Comparison of ENCODE assay signal across 8 cellular contexts in the genomic region with DNA sequence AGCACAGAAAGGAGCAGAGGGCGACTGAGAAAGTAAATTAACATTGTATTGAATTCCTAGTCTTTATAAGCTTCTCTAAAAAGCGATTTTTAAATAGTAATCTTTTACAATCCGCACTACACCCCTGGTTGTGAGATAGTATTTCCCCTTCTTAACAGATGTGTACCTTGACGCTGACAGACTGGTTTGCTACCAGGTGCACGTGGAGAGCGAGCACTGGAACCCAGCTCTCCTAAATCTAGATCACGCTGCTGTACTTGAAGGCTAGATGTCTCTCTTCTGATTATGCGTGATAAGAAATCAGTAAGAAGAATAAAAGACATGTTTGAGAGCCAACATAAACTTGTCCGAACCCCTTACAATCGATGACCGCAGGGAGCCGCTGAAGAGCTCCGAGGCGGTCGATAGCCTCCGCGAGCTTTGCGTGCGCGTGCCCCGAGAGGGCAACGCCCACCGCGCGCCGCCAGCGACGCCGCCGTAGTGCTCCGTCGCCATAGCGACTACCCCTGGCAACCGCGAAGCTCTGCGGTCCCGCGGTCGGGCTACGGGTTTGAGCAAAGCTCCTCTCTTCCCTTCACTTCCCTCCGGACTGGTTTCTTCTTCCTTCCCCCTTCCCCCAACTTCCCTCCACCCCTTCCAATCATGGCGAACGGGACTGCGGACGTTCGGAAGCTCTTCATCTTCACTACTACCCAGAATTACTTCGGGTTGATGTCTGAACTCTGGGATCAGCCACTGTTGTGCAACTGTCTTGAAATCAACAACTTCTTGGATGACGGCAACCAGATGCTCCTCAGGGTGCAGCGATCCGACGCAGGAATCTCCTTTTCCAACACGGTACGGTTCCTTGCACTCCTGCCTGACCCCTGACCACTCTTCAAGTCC. TPM values are rescaled to one million over a fixed set of nuclear protein-coding genes. Genes with fewer than 3 reads are reported as not detected.
DNase-seq lines count a peak whose midpoint lies in the region; ATAC-seq, FAIRE-seq and TF ChIP-seq lines count a peak whose summit lies in the region.

A gene with protein sequence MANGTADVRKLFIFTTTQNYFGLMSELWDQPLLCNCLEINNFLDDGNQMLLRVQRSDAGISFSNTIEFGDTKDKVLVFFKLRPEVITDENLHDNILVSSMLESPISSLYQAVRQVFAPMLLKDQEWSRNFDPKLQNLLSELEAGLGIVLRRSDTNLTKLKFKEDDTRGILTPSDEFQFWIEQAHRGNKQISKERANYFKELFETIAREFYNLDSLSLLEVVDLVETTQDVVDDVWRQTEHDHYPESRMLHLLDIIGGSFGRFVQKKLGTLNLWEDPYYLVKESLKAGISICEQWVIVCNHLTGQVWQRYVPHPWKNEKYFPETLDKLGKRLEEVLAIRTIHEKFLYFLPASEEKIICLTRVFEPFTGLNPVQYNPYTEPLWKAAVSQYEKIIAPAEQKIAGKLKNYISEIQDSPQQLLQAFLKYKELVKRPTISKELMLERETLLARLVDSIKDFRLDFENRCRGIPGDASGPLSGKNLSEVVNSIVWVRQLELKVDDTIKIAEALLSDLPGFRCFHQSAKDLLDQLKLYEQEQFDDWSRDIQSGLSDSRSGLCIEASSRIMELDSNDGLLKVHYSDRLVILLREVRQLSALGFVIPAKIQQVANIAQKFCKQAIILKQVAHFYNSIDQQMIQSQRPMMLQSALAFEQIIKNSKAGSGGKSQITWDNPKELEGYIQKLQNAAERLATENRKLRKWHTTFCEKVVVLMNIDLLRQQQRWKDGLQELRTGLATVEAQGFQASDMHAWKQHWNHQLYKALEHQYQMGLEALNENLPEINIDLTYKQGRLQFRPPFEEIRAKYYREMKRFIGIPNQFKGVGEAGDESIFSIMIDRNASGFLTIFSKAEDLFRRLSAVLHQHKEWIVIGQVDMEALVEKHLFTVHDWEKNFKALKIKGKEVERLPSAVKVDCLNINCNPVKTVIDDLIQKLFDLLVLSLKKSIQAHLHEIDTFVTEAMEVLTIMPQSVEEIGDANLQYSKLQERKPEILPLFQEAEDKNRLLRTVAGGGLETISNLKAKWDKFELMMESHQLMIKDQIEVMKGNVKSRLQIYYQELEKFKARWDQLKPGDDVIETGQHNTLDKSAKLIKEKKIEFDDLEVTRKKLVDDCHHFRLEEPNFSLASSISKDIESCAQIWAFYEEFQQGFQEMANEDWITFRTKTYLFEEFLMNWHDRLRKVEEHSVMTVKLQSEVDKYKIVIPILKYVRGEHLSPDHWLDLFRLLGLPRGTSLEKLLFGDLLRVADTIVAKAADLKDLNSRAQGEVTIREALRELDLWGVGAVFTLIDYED (N-terminal part only) (plus strand): TSS at position 494 of the 885 bp plus-strand sequence. CDS start 149 bp downstream, at position 643.

- ATAC-seq in HG03439 (IDR thresholded peaks at IDR 0.05; ENCODE audit: unreplicated experiment), result peak; percentile 100
- peak; percentile 100 for ATAC-seq in right lobe of liver

- WGBS in right lobe of liver (ENCODE audit: insufficient coverage, low coverage, low lambda C conversion rate, missing lambda C conversion rate), result 1% methylated on average over 31 of the region's 53 CpGs

- H3K27me3 ChIP-seq in BE2C, result no peaks in the 10 kb centered on the region
- peaks cover 0 to 5% of the 10 kb centered on the region in 2 donors for H3K27me3 ChIP-seq in right lobe of liver

- H3K9me3 ChIP-seq in BE2C (no peaks in the 10 kb centered on the region), right lobe of liver (no peaks in the 10 kb centered on the region)

- H3K36me3 Mint-ChIP-seq in activated CD4-positive, alpha-beta T cell treated with anti-CD3 and anti-CD28 coated beads, Interleukin-2, amount 10 ng/mL, durations not matched to agents 24 days and 14 days (ENCODE audit: low read depth), result no peaks in the 10 kb centered on the region

- H3K4me1 ChIP-seq in BE2C (no peaks in the 10 kb centered on the region), right lobe of liver (peaks cover 0 to 4% (median 0%) of the 10 kb centered on the region in 4 donors)

- FAIRE-seq in GM19239 (lab: Jason Lieb, UNC), result peak; percentile 92

- H3K4me3 ChIP-seq in BE2C (ENCODE audit: low read depth, low read length) (peak within 1 kb of the TSS; percentile 99), right lobe of liver (peak within 1 kb of the TSS; percentile 41 to 65 (median 64))

- H3K27me3 Mint-ChIP-seq in activated CD4-positive, alpha-beta T cell treated with anti-CD3 and anti-CD28 coated beads, Interleukin-2, amount 10 ng/mL, durations not matched to agents 24 days and 14 days, result peaks cover 35% of the 10 kb centered on the region

- peak within 1 kb of the TSS; percentile 89 for H3K27ac Mint-ChIP-seq in activated CD4-positive, alpha-beta T cell treated with anti-CD3 and anti-CD28 coated beads, Interleukin-2, amount 10 ng/mL, durations not matched to agents 24 days and 14 days

- peaks cover 10% of the 10 kb centered on the region for H3K4me1 Mint-ChIP-seq in activated CD4-positive, alpha-beta T cell treated with anti-CD3 and anti-CD28 coated beads, Interleukin-2, amount 10 ng/mL, durations not matched to agents 24 days and 14 days

- H3K4me3 Mint-ChIP-seq in activated CD4-positive, alpha-beta T cell treated with anti-CD3 and anti-CD28 coated beads, Interleukin-2, amount 10 ng/mL, durations not matched to agents 24 days and 14 days, result peak within 1 kb of the TSS; percentile 95

- TF ChIP-seq CTCF in BE2C (IDR thresholded peaks at IDR 0.05; ENCODE audit: low read depth, low read length) (peak; percentile 69), right lobe of liver (IDR thresholded peaks at IDR 0.05) (peak; percentile 33 to 57 (median 46))

- no peak for TF ChIP-seq POLR2A in right lobe of liver (IDR thresholded peaks at IDR 0.05)

- no peaks in the 10 kb centered on the region; the same call in 1 of the 2 replicates for H3K36me3 ChIP-seq in BE2C
- no peaks in the 10 kb centered on the region for H3K36me3 ChIP-seq in right lobe of liver

- DNase-seq in BE2C (peak; percentile 95), GM19239 (ENCODE audit: insufficient read length, low spot score) (peak; percentile 75), NCI-H524 treated with DMSO at 0.1 percent for 48 hours (lab: John Stamatoyannopoulos, UW) (peak; percentile 67), dermis blood vessel endothelial cell (peak; percentile 93), right lobe of liver (peak; percentile 85 to 91 (median 90))
- DNase-seq in activated CD4-positive, alpha-beta T cell treated with anti-CD3 and anti-CD28 coated beads, Interleukin-2, amount 10 ng/mL, durations not matched to agents 24 days and 14 days, result peak; percentile 97
- peak; percentile 86 for DNase-seq in stimulated activated CD4-positive, alpha-beta T cell treated with anti-CD3 and anti-CD28 coated beads, Interleukin-4, amount 100 ng/mL, for 1 hour

- H3K27ac ChIP-seq in right lobe of liver, result peak within 1 kb of the TSS in 1 of 3 donors; percentile 8

- H3K9me3 Mint-ChIP-seq in activated CD4-positive, alpha-beta T cell treated with anti-CD3 and anti-CD28 coated beads, Interleukin-2, amount 10 ng/mL, durations not matched to agents 24 days and 14 days, result no peaks in the 10 kb centered on the region

- intact Hi-C loops in activated CD4-positive, alpha-beta T cell treated with anti-CD3 and anti-CD28 coated beads, Interleukin-2, amount 10 ng/mL, durations not matched to agents 24 days and 14 days (cut with micrococcal nuclease), result loop anchor here (1.0 kb wide), 2 partner anchors 18 to 73 kb away; no protein-coding TSS in a partner anchor
- intact Hi-C loops in right lobe of liver (cut with DNase I), result no loop called here

RNA-seq across cellular contexts. Expression of the gene that starts here (rescaled TPM):
- 2.7 TPM for polyA plus RNA-seq in BE2C (2012; ENCODE audit: insufficient read depth, insufficient read length, low read depth)
- total RNA-seq in activated CD4-positive, alpha-beta T cell treated with anti-CD3 and anti-CD28 coated beads, Interleukin-2, amount 10 ng/mL, durations not matched to agents 24 days and 14 days, result 0.30 and 0.64 TPM in 2 replicates
- 5.7 and 8.5 TPM in 2 replicates for total RNA-seq in dermis blood vessel endothelial cell
- 1 to 10 TPM; 1.0 to 3.4 (median 1.5) TPM for total RNA-seq in right lobe of liver

Comparison
In these comparisons a context has a peak if more than half of its experiments do, and no peak if none do; other contexts are left out.
1. Peak in DNase-seq in activated CD4-positive, alpha-beta T cell treated with anti-CD3 and anti-CD28 coated beads, Interleukin-2, amount 10 ng/mL, durations not matched to agents 24 days and 14 days; RNA of the gene not detected or under 1 TPM.